ENCODE assay signal across 9 cellular contexts in the genomic region with DNA sequence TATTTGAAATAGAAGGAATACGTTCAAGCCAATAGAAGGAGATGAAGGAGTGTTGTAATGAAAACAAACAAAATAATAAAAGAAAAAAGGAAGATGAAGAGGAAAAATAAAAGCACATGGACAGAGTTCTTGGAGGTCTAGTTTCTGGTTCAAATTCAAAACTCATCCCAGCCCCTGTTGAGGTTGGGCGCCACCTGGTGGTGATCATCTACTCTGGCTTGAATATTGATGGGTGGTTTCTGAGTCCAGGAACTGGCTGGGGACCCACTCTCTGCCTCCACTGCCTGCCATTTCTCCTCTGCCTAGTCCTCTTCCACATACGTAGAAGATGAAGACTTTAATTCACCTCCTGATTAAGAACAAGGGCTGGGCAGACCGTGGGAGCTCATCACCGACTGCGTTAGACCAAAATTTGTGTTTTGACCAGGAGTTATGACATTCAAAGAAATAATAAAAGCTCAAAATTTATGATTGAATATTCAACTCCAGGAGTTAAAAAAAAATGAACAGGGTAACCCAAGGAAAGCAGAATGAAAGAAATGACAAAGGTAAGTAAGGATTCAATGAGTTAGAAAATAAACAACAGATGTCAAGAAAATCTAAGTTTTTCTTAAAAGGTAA.
DNase-seq lines count a peak whose midpoint lies in the region; ATAC-seq, FAIRE-seq and TF ChIP-seq lines count a peak whose summit lies in the region.
"Had no signal": no experiment of that assay in that cellular context is flagged by ENCODE, and none has a peak within 500 bp of the region (broad histone marks: within the 10 kb centered on the region; RNA-seq: fewer than 3 reads in every experiment).

No MANE protein-coding gene starts in this region.

- DNase-seq in DMS53 treated with DMSO at 0.1 percent for 48 hours (lab: John Stamatoyannopoulos, UW; ENCODE audit: unreplicated experiment) (peak; percentile 52), NCI-H2196 treated with DMSO at 0.1 percent for 48 hours (lab: John Stamatoyannopoulos, UW; ENCODE audit: unreplicated experiment) (peak; percentile 41), bronchial epithelial cell (ENCODE audit: low read depth) (peak; percentile 48), kidney (peak; percentile 82)
- peak; percentile 73 for DNase-seq in stimulated activated CD4-positive, alpha-beta T cell treated with anti-CD3 and anti-CD28 coated beads, Interleukin-4, amount 100 ng/mL, for 1 hour

- H3K4me3 ChIP-seq in WI38 (ENCODE audit: low read depth, low read length): no peak overlapping the region
- no peak overlapping the region for H3K4me3 ChIP-seq in bronchial epithelial cell (ENCODE audit: low read depth, low read length)
- no peak overlapping the region for H3K4me3 ChIP-seq in kidney (ENCODE audit: low read length in 2 of 2)

- H3K36me3 ChIP-seq in bronchial epithelial cell (ENCODE audit: control insufficient read depth, insufficient read depth, low read length): no peaks in the 10 kb centered on the region
- no peaks in the 10 kb centered on the region for H3K36me3 ChIP-seq in kidney (ENCODE audit: control insufficient read depth in 1 of 2, insufficient read depth in 2 of 2, low read length in 2 of 2)

- ATAC-seq in HG02852 (IDR thresholded peaks at IDR 0.05; ENCODE audit: unreplicated experiment) (peak; percentile 83), GM19328 (IDR thresholded peaks at IDR 0.05; ENCODE audit: unreplicated experiment) (no peak)

- no peak for FAIRE-seq in bronchial epithelial cell (lab: Jason Lieb, UNC)
- FAIRE-seq in kidney (lab: Jason Lieb, UNC): peak; percentile 73
- FAIRE-seq: colon had no signal

- no peak overlapping the region for H3K9ac ChIP-seq in kidney (ENCODE audit: low read length in 2 of 2)

- intact Hi-C loops in kidney (cut with DNase I): loop anchor here (5.0 kb wide), 1 partner anchor 95 kb away; no protein-coding TSS in a partner anchor

- TF ChIP-seq CTCF in WI38 (IDR thresholded peaks at IDR 0.05; ENCODE audit: low read depth, low read length) (peak; percentile 82), bronchial epithelial cell (IDR thresholded peaks at IDR 0.05; ENCODE audit: insufficient read depth, low read length, severe bottlenecking) (peak; percentile 84), kidney (IDR thresholded peaks at IDR 0.05; ENCODE audit: borderline replicate concordance, extremely low read depth, insufficient read depth) (peak; percentile 71)

- no peak overlapping the region for H3K27ac ChIP-seq in kidney (ENCODE audit: low read depth in 2 of 2, low read length in 2 of 2)

- no peaks in the 10 kb centered on the region for H3K9me3 ChIP-seq in kidney (ENCODE audit: control insufficient read depth in 1 of 2, low read length in 2 of 2)

- H3K4me1 ChIP-seq in kidney (ENCODE audit: control insufficient read depth in 1 of 2, insufficient read depth in 1 of 2, low read depth in 1 of 2, low read length in 2 of 2): no peaks in the 10 kb centered on the region

- no peaks in the 10 kb centered on the region for H3K27me3 ChIP-seq in bronchial epithelial cell (ENCODE audit: control insufficient read depth, insufficient read depth, low read length)
